In genomic region chr14:53055003-53055402, GRCh38 we compare ENCODE assay signal across 8 cellular contexts.
DNase-seq lines count a peak whose midpoint lies in the region; ATAC-seq and TF ChIP-seq lines count a peak whose summit lies in the region.

No MANE protein-coding gene starts in this region.

- POLR2A ChIA-PET in GM10248 (lab: Yijun Ruan, JAX): no interaction called here

- no peak for TF ChIP-seq POLR2A in upper lobe of left lung (IDR thresholded peaks at IDR 0.05)

- H3K27me3 ChIP-seq in upper lobe of left lung: no peaks in the 10 kb centered on the region

- ATAC-seq in HG03196 (IDR thresholded peaks at IDR 0.05; ENCODE audit: unreplicated experiment) (peak; percentile 77), upper lobe of left lung (ENCODE audit: low FRiP score in 2 of 2) (peak in 1 of 2 donors; percentile 90), HG03469 (IDR thresholded peaks at IDR 0.05; ENCODE audit: unreplicated experiment) (no peak)

- no peak overlapping the region for H3K27ac ChIP-seq in 22Rv1
- H3K27ac ChIP-seq in upper lobe of left lung: peak overlapping the region in 1 of 4 donors; percentile 15

- H3K9me3 ChIP-seq in upper lobe of left lung: no peaks in the 10 kb centered on the region

- DNase-seq in GM10248 (ENCODE audit: extremely low spot score) (peak; percentile 30), NCI-H774 (lab: John Stamatoyannopoulos, UW) (peak; percentile 10), cardiac fibroblast (ENCODE audit: low read depth in 2 of 2) (peak; percentile 77 to 84), kidney tubule cell (ENCODE audit: low spot score) (peak; percentile 54), upper lobe of left lung (no peak)

- 3 to 9% methylated on average over 1 of the region's 1 CpG for WGBS in upper lobe of left lung, 2 donors

- peaks cover 0 to 3% (median 0%) of the 10 kb centered on the region in 4 donors for H3K4me1 ChIP-seq in upper lobe of left lung

- TF ChIP-seq EP300 in upper lobe of left lung (IDR thresholded peaks at IDR 0.05): no peak

- no peak overlapping the region for H3K4me3 ChIP-seq in cardiac fibroblast (replicated peaks in 1 of 2; ENCODE audit: low read depth in 2 of 2, low read length in 2 of 2)
- no peak overlapping the region for H3K4me3 ChIP-seq in upper lobe of left lung

- H3K36me3 ChIP-seq in upper lobe of left lung: no peaks in the 10 kb centered on the region

- TF ChIP-seq CTCF in 22Rv1 (IDR thresholded peaks at IDR 0.05) (peak; percentile 86), GM10248 (IDR thresholded peaks at IDR 0.05; ENCODE audit: control extremely low read depth, extremely low read depth, low read depth, missing control alignments) (peak; percentile 61), cardiac fibroblast (IDR thresholded peaks at IDR 0.05; ENCODE audit: low read depth, low read length) (peak; percentile 66), upper lobe of left lung (IDR thresholded peaks at IDR 0.05) (peak; percentile 54 to 69 (median 64))

- CTCF ChIA-PET in GM10248 (lab: Yijun Ruan, JAX): interaction anchor here (1.0 to 3.9 kb wide), 19 partner anchors 8 to 892 kb away, joined by 3 to 49 read pairs (median 5); no protein-coding TSS in a partner anchor

Comparison
In these comparisons a context has a peak if more than half of its experiments do, and no peak if none do; other contexts are left out.
1. DNase-seq: peak in GM10248 (single experiment), NCI-H774 (single experiment), cardiac fibroblast (2 of 2) and kidney tubule cell (single experiment); none in upper lobe of left lung (0 of 2).
2. Peak in every context shown above with its lines, with median percentiles within 50 percentile points of each other: CTCF ChIP-seq.